Comparison of ENCODE assay signal across 1 cellular context in the genomic region with DNA sequence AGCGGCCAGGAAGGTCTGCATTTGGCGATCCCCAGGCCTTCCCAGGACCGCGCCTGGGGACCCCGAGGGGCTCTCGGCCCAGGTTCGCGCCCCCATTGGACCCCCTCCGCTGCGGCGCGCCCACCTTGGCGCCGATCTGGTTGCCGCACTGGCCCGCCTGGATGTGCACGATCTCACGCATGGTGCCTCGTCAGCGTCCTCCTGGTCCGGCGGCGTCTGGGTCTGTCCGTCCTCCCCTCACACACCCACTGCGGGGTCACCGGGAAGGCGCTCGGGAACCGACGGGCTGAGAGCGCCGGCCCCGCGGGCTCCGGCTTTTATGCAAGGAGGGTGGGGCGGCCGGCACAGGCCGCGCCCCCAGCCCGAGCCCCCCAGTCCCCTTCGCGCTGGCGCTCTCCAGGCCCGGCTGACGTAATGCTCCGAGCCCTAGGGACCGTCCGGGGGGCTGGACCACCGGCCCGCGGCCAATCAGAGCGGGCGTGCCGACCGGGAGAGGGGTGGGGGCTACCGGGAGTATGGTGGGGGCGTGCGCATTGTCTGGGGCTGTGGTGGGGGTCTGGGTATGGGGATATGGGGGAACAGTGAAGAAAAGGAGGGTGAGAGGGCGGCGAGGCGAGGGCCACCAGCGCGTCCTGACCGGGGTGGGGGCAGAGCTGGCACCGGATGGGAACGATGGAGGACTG.
TF ChIP-seq lines count a peak whose summit lies in the region.

A gene (minus strand): TSS at position 291 of the 683 bp plus-strand sequence. CDS start 110 bp downstream, at position 181.

TF ChIP-seq in H1, 55 proteins besides CTCF, POLR2A, EP300 and RAD21:
- TF ChIP-seq POLR2AphosphoS5 (IDR thresholded peaks at IDR 0.05; ENCODE audit: low read depth, low read length) (peak; percentile 87; the same call in 1 of the 2 replicates), KDM1A (IDR thresholded peaks at IDR 0.05; ENCODE audit: borderline replicate concordance, low read length) (no peak), JUN (IDR thresholded peaks at IDR 0.05; ENCODE audit: low read depth, low read length) (no peak; the same call in 1 of the 2 replicates), HDAC2 (IDR thresholded peaks at IDR 0.05; ENCODE audit: borderline replicate concordance in 1 of 2, low read depth in 2 of 2, low read length in 2 of 2) (0 out of 4 replicates have a peak, but pooled peaks of 1 of the 2 experiments have one; percentile 15), POU5F1 (IDR thresholded peaks at IDR 0.05; ENCODE audit: low read depth, low read length) (no peak), SIX5 (IDR thresholded peaks at IDR 0.05; ENCODE audit: low read depth, low read length) (no peak), RFX5 (IDR thresholded peaks at IDR 0.05; ENCODE audit: borderline replicate concordance, low read depth, low read length) (no peak), TAF7 (optimal IDR thresholded peaks at IDR 0.05; ENCODE audit: borderline replicate concordance, low read depth, low read length) (peak; percentile 93), SIN3A (conservative IDR thresholded peaks at IDR 0.05 in 1 of 2, IDR thresholded peaks at IDR 0.05 in 1 of 2; ENCODE audit: low read depth in 1 of 2, low read length in 2 of 2) (0 out of 4 replicates have a peak, but pooled peaks of 1 of the 2 experiments have one; percentile 42), ASH2L (IDR thresholded peaks at IDR 0.05; ENCODE audit: low read length) (no peak), EGR1 (IDR thresholded peaks at IDR 0.05; ENCODE audit: borderline replicate concordance, low read depth, low read length) (no peak), SAP30 (IDR thresholded peaks at IDR 0.05; ENCODE audit: insufficient read depth, insufficient replicate concordance, low read length) (no peak), TAF1 (IDR thresholded peaks at IDR 0.05; ENCODE audit: low read depth, low read length) (peak; percentile 92), TBP (IDR thresholded peaks at IDR 0.05; ENCODE audit: low read depth, low read length) (peak; percentile 96), GTF2F1 (IDR thresholded peaks at IDR 0.05; ENCODE audit: borderline replicate concordance, low read depth, low read length) (peak; percentile 94), BCL11A (IDR thresholded peaks at IDR 0.05; ENCODE audit: low read depth in 2 of 2, low read length in 2 of 2) (no peak), SP1 (IDR thresholded peaks at IDR 0.05; ENCODE audit: low read depth, low read length) (no peak), RBBP5 (IDR thresholded peaks at IDR 0.05; ENCODE audit: borderline replicate concordance, low read depth, low read length) (0 out of 2 replicates have a peak, but pooled peaks have one; percentile 63), CREB1 (IDR thresholded peaks at IDR 0.05) (peak; percentile 76), CTBP2 (IDR thresholded peaks at IDR 0.05; ENCODE audit: borderline replicate concordance, insufficient read depth, insufficient read length, low read length) (peak; percentile 15), PHF8 (conservative IDR thresholded peaks at IDR 0.05; ENCODE audit: low read depth, low read length) (peak; percentile 80), JUND (IDR thresholded peaks at IDR 0.05; ENCODE audit: low read length) (no peak)
- TF ChIP-seq, protein P1, sequence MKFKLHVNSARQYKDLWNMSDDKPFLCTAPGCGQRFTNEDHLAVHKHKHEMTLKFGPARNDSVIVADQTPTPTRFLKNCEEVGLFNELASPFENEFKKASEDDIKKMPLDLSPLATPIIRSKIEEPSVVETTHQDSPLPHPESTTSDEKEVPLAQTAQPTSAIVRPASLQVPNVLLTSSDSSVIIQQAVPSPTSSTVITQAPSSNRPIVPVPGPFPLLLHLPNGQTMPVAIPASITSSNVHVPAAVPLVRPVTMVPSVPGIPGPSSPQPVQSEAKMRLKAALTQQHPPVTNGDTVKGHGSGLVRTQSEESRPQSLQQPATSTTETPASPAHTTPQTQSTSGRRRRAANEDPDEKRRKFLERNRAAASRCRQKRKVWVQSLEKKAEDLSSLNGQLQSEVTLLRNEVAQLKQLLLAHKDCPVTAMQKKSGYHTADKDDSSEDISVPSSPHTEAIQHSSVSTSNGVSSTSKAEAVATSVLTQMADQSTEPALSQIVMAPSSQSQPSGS (IDR thresholded peaks at IDR 0.05; ENCODE audit: low read length) = peak; percentile 89
- TF ChIP-seq, protein P2, sequence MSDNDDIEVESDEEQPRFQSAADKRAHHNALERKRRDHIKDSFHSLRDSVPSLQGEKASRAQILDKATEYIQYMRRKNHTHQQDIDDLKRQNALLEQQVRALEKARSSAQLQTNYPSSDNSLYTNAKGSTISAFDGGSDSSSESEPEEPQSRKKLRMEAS (IDR thresholded peaks at IDR 0.05) = no peak; the same call in none of the 2 replicates
TF ChIP-seq in H1: peak in this region for 12.
